10 cellular contexts compared by ENCODE assay signal in genomic region chr21:44965251-44966022, GRCh38. TPM values are rescaled to one million over a fixed set of nuclear protein-coding genes. Genes with fewer than 3 reads are reported as not detected.
DNase-seq lines count a peak whose midpoint lies in the region; ATAC-seq lines count a peak whose summit lies in the region.
"Had no signal": no experiment of that assay in that cellular context is flagged by ENCODE, and none has a peak within 500 bp of the region (broad histone marks: within the 10 kb centered on the region; RNA-seq: fewer than 3 reads in every experiment).

No MANE protein-coding gene starts in this region.

- peaks cover 11% of the 10 kb centered on the region for H3K36me3 ChIP-seq in CD4-positive, CD25-positive, alpha-beta regulatory T cell (ENCODE audit: control insufficient read depth, insufficient read depth, low read length)

- peak; percentile 40 to 43 for ATAC-seq in CD4-positive, CD25-positive, alpha-beta regulatory T cell (ENCODE audit: low read depth in 2 of 2)
- ATAC-seq in natural killer cell treated with Interleukin-12 subunit alpha and Interleukin-12 subunit beta and Interleukin-15 and Interleukin-18, amount 100 ng/mL, for 72 hours, result peak; percentile 62 to 66
- ATAC-seq in GM21360 (IDR thresholded peaks at IDR 0.05; ENCODE audit: unreplicated experiment) (no peak), HG03521 (IDR thresholded peaks at IDR 0.05; ENCODE audit: unreplicated experiment) (no peak), HG03571 (IDR thresholded peaks at IDR 0.05; ENCODE audit: unreplicated experiment) (no peak), GM18520 (IDR thresholded peaks at IDR 0.05; ENCODE audit: unreplicated experiment) (no peak)
- ATAC-seq: HCT116 had no signal

- no peaks in the 10 kb centered on the region for H3K9me3 ChIP-seq in CD4-positive, CD25-positive, alpha-beta regulatory T cell (ENCODE audit: control insufficient read depth in 2 of 2, low read length in 2 of 2)

- peaks cover 51% of the 10 kb centered on the region for H3K4me1 ChIP-seq in CD4-positive, CD25-positive, alpha-beta regulatory T cell (ENCODE audit: control insufficient read depth, insufficient read depth, low read length, poor library complexity, severe bottlenecking)

- peak overlapping the region in 2 of 3 donors; percentile 24 to 31 for H3K27ac Mint-ChIP-seq in CD4-positive, CD25-positive, alpha-beta regulatory T cell
- H3K27ac Mint-ChIP-seq in activated naive CD8-positive, alpha-beta T cell, result no peak overlapping the region
- peak overlapping the region; percentile 14 to 62 for H3K27ac Mint-ChIP-seq in natural killer cell treated with Interleukin-12 subunit alpha and Interleukin-12 subunit beta and Interleukin-15 and Interleukin-18, amount 100 ng/mL, for 72 hours

- H3K4me3 Mint-ChIP-seq in CD4-positive, CD25-positive, alpha-beta regulatory T cell, result peak overlapping the region; percentile 39 to 82 (median 60)
- peak overlapping the region; percentile 52 for H3K4me3 Mint-ChIP-seq in activated naive CD8-positive, alpha-beta T cell
- peak overlapping the region; percentile 57 for H3K4me3 Mint-ChIP-seq in natural killer cell treated with Interleukin-12 subunit alpha and Interleukin-12 subunit beta and Interleukin-15 and Interleukin-18, amount 100 ng/mL, for 72 hours

- H3K9me3 Mint-ChIP-seq in CD4-positive, CD25-positive, alpha-beta regulatory T cell, result peaks cover 0 to 2% (median 0%) of the 10 kb centered on the region in 7 donors
- no peaks in the 10 kb centered on the region for H3K9me3 Mint-ChIP-seq in activated naive CD8-positive, alpha-beta T cell (ENCODE audit: low read depth)
- H3K9me3 Mint-ChIP-seq in natural killer cell treated with Interleukin-12 subunit alpha and Interleukin-12 subunit beta and Interleukin-15 and Interleukin-18, amount 100 ng/mL, for 72 hours, result no peaks in the 10 kb centered on the region

- no peak overlapping the region for H3K27ac ChIP-seq in CD4-positive, CD25-positive, alpha-beta regulatory T cell (ENCODE audit: insufficient read depth, low read length, poor library complexity, severe bottlenecking)
- H3K27ac ChIP-seq: KMS-11 had no signal

- peaks cover 24% of the 10 kb centered on the region for H3K36me3 Mint-ChIP-seq in CD4-positive, CD25-positive, alpha-beta regulatory T cell
- H3K36me3 Mint-ChIP-seq in activated naive CD8-positive, alpha-beta T cell, result peaks cover 4% of the 10 kb centered on the region
- peaks cover 18% of the 10 kb centered on the region for H3K36me3 Mint-ChIP-seq in natural killer cell treated with Interleukin-12 subunit alpha and Interleukin-12 subunit beta and Interleukin-15 and Interleukin-18, amount 100 ng/mL, for 72 hours

- H3K27me3 ChIP-seq in CD4-positive, CD25-positive, alpha-beta regulatory T cell (ENCODE audit: control insufficient read depth, insufficient read depth, low read length), result no peaks in the 10 kb centered on the region

- peak in 2 of 3 donors; percentile 38 to 47 for DNase-seq in CD4-positive, CD25-positive, alpha-beta regulatory T cell
- DNase-seq in M059J (ENCODE audit: low read depth), result peak; percentile 34
- DNase-seq in natural killer cell treated with Interleukin-12 subunit alpha and Interleukin-12 subunit beta and Interleukin-15 and Interleukin-18, amount 100 ng/mL, for 72 hours (ENCODE audit: low spot score), result peak; percentile 81

- peaks cover 10 to 52% (median 22%) of the 10 kb centered on the region in 4 donors for H3K4me1 Mint-ChIP-seq in CD4-positive, CD25-positive, alpha-beta regulatory T cell
- H3K4me1 Mint-ChIP-seq in activated naive CD8-positive, alpha-beta T cell (ENCODE audit: low read depth), result peaks cover 57% of the 10 kb centered on the region
- peaks cover 41 to 45% of the 10 kb centered on the region in 2 donors for H3K4me1 Mint-ChIP-seq in natural killer cell treated with Interleukin-12 subunit alpha and Interleukin-12 subunit beta and Interleukin-15 and Interleukin-18, amount 100 ng/mL, for 72 hours (ENCODE audit: low read depth in 2 of 2)

- no peaks in the 10 kb centered on the region for H3K27me3 Mint-ChIP-seq in CD4-positive, CD25-positive, alpha-beta regulatory T cell
- no peaks in the 10 kb centered on the region for H3K27me3 Mint-ChIP-seq in activated naive CD8-positive, alpha-beta T cell
- H3K27me3 Mint-ChIP-seq in natural killer cell treated with Interleukin-12 subunit alpha and Interleukin-12 subunit beta and Interleukin-15 and Interleukin-18, amount 100 ng/mL, for 72 hours, result no peaks in the 10 kb centered on the region

- H3K4me3 ChIP-seq in CD4-positive, CD25-positive, alpha-beta regulatory T cell (ENCODE audit: low read depth, low read length), result peak overlapping the region; percentile 58

RNA-seq across cellular contexts. Expression of gene SLX9, which starts 25.6 kb away (rescaled TPM):
- 21.8 TPM for total RNA-seq in CD4-positive, CD25-positive, alpha-beta regulatory T cell
- 10 to 100 TPM in 3 of 4 donors, 1 to 10 TPM in 1; 7.6 to 12.0 (median 10.0) TPM for polyA plus RNA-seq in CD4-positive, CD25-positive, alpha-beta regulatory T cell
- total RNA-seq in M059J (2014; rRNA removed; shearing (Covaris generic)), result 10.8 and 23.4 TPM in 2 replicates
- 10 to 100 TPM; 43.5 to 83.6 TPM for total RNA-seq in natural killer cell treated with Interleukin-12 subunit alpha and Interleukin-12 subunit beta and Interleukin-15 and Interleukin-18, amount 100 ng/mL, for 72 hours

RNA-seq across cellular contexts. Expression of gene ITGB2, which starts 44.7 kb away (rescaled TPM):
- 411 TPM for total RNA-seq in CD4-positive, CD25-positive, alpha-beta regulatory T cell
- 100 to 1,000 TPM; 415 to 519 (median 446) TPM for polyA plus RNA-seq in CD4-positive, CD25-positive, alpha-beta regulatory T cell
- 0.10 TPM in 1 of 2 replicates, not detected in the other for total RNA-seq in M059J (2014; rRNA removed; shearing (Covaris generic))
- 1,000 to 10,000 TPM in 1 of 2 donors, 100 to 1,000 TPM in 1; 448 to 1,246 TPM for total RNA-seq in natural killer cell treated with Interleukin-12 subunit alpha and Interleukin-12 subunit beta and Interleukin-15 and Interleukin-18, amount 100 ng/mL, for 72 hours

Comparison
In these comparisons a context has a peak if more than half of its experiments do, and no peak if none do; other contexts are left out.
1. ATAC-seq: peak in CD4-positive, CD25-positive, alpha-beta regulatory T cell (2 of 2) and natural killer cell treated with Interleukin-12 subunit alpha and Interleukin-12 subunit beta and Interleukin-15 and Interleukin-18, amount 100 ng/mL, for 72 hours (2 of 2); none in GM21360 (single experiment), HG03521 (single experiment), HG03571 (single experiment) and GM18520 (single experiment).
2. RNA of gene ITGB2, which starts 44.7 kb away (total RNA-seq): 448 to 1,246 TPM in natural killer cell treated with Interleukin-12 subunit alpha and Interleukin-12 subunit beta and Interleukin-15 and Interleukin-18, amount 100 ng/mL, for 72 hours and 411 TPM in CD4-positive, CD25-positive, alpha-beta regulatory T cell (single experiment); 0.10 TPM in M059J; every median in the first group is over 100 times any median in the second.
3. Peak in every context shown above with its lines, with median percentiles within 50 percentile points of each other: DNase-seq and H3K4me3 Mint-ChIP-seq.